ENCODE assay signal across 1 cellular context in the genomic region with DNA sequence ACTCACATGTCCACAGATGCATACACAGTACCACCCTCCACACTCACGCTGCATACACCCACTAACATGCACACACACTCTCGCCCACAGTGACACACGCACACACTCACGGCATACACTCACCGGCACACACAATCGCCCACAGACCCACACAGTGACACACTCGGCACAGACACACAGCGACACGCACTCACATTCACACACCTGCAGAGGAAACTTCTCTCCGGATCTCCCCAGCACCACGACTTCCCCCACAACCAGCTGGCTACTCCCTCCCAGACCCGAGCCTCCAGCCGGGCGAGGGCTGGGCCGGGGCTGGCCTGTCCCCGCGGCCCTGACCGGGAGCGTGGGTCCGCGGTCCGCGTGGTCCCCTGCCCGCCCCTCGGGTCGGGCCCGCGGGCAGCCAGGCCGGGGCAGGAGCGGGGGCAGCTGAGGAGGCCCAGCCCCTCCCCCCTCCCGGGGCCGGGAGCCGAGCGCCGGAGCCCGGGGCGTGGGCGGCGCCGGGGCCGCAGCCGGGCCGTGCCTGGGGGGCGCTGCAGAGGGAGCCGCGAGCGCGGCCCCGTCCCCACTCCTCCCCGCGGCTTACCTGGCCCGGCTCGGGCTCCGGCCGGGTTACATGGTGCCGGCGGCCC.
TF ChIP-seq lines count a peak whose summit lies in the region.

No MANE protein-coding gene starts in this region.

TF ChIP-seq in IMR-90, 13 proteins besides CTCF, POLR2A, EP300 and RAD21:
- TF ChIP-seq, protein P1, sequence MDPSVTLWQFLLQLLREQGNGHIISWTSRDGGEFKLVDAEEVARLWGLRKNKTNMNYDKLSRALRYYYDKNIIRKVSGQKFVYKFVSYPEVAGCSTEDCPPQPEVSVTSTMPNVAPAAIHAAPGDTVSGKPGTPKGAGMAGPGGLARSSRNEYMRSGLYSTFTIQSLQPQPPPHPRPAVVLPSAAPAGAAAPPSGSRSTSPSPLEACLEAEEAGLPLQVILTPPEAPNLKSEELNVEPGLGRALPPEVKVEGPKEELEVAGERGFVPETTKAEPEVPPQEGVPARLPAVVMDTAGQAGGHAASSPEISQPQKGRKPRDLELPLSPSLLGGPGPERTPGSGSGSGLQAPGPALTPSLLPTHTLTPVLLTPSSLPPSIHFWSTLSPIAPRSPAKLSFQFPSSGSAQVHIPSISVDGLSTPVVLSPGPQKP (IDR thresholded peaks at IDR 0.05; ENCODE audit: borderline replicate concordance, low read depth, low read length): no peak
- no peak for TF ChIP-seq CEBPB (IDR thresholded peaks at IDR 0.05; ENCODE audit: low read depth, low read length)
- no peak for TF ChIP-seq NFE2L2 (IDR thresholded peaks at IDR 0.05; ENCODE audit: low read depth, low read length)
- TF ChIP-seq MAZ (IDR thresholded peaks at IDR 0.05; ENCODE audit: borderline replicate concordance, low read depth, low read length): no peak
- TF ChIP-seq MAFK (IDR thresholded peaks at IDR 0.05; ENCODE audit: low read depth, low read length): no peak
- TF ChIP-seq FOS (IDR thresholded peaks at IDR 0.05; ENCODE audit: low read depth, low read length): no peak
- no peak for TF ChIP-seq RFX5 (IDR thresholded peaks at IDR 0.05; ENCODE audit: low read depth, low read length)
- TF ChIP-seq, protein P2, sequence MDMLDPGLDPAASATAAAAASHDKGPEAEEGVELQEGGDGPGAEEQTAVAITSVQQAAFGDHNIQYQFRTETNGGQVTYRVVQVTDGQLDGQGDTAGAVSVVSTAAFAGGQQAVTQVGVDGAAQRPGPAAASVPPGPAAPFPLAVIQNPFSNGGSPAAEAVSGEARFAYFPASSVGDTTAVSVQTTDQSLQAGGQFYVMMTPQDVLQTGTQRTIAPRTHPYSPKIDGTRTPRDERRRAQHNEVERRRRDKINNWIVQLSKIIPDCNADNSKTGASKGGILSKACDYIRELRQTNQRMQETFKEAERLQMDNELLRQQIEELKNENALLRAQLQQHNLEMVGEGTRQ (IDR thresholded peaks at IDR 0.05; ENCODE audit: low read depth, low read length): no peak
